25 cellular contexts compared by ENCODE assay signal in the genomic region with DNA sequence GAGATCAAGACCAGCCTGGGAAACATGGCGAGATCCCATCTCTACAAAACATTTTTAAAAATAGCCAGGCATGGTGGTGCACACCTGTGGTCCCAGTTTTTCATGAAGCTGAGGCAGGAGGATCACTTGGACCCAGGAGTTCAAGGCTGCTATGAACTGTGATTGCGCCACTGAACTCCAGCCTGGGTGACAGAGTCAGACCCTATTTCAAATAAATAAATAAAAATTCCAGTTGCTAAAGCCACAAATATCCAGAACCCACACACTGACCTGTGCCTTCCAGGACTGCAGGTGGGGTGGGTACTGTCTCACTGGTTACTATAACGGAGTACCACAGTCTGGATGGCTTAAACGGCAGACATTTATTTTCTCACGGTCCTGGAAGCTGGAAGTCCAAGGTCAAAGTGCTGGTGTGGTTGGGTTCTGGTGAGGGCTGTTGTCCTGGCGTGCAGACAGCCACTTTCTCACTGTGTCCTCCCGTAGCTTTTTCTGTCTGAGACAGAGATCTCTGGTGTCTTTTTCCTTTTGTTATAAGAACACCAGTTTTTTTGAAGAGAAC. TPM values are rescaled to one million over a fixed set of nuclear protein-coding genes. Genes with fewer than 3 reads are reported as not detected.
A peak's percentile ranks its signal among the peaks of the same experiment; 100 is the strongest.
DNase-seq lines count a peak whose midpoint lies in the region; ATAC-seq and TF ChIP-seq lines count a peak whose summit lies in the region.
"Had no signal": no experiment of that assay in that cellular context is flagged by ENCODE, and none has a peak within 500 bp of the region (broad histone marks: within the 10 kb centered on the region; RNA-seq: fewer than 3 reads in every experiment).

No MANE protein-coding gene starts in this region.

- H3K27ac Mint-ChIP-seq in nephron = peak overlapping the region; percentile 91 to 94 (median 94)
- H3K27ac Mint-ChIP-seq: neural progenitor cell had no signal

- no peaks in the 10 kb centered on the region for H3K27me3 ChIP-seq in Loucy (ENCODE audit: insufficient read depth, low read length, poor library complexity, severe bottlenecking)
- H3K27me3 ChIP-seq in esophagus muscularis mucosa = no peaks in the 10 kb centered on the region
- no peaks in the 10 kb centered on the region for H3K27me3 ChIP-seq in suprapubic skin
- H3K27me3 ChIP-seq: dorsolateral prefrontal cortex, neural progenitor cell had no signal

- no peaks in the 10 kb centered on the region for H3K9me2 ChIP-seq in Loucy (replicated peaks; ENCODE audit: low read depth, low read length)

- H3K27ac ChIP-seq in esophagus muscularis mucosa (replicated peaks in 1 of 4) (peak overlapping the region; percentile 59 to 78 (median 76)), suprapubic skin (peak overlapping the region; percentile 83)
- H3K27ac ChIP-seq: BLaER1 treated with 17β-estradiol and CSF1 and Interleukin-3, amounts not matched to agents 10 nM and 100 nM; neural progenitor cell; SK-N-MC had no signal

- no peak overlapping the region for H3K4me2 ChIP-seq in Loucy (ENCODE audit: low read depth, low read length, poor library complexity, severe bottlenecking)
- H3K4me2 ChIP-seq: neural progenitor cell had no signal

- peak overlapping the region; percentile 46 for H3K9ac ChIP-seq in Loucy (ENCODE audit: low read depth, low read length, poor library complexity, severe bottlenecking)
- H3K9ac ChIP-seq: neural progenitor cell had no signal

- H3K4me3 ChIP-seq in Loucy (ENCODE audit: low read length, poor library complexity, severe bottlenecking) = no peak overlapping the region
- no peak overlapping the region for H3K4me3 ChIP-seq in esophagus muscularis mucosa
- peak overlapping the region; percentile 29 for H3K4me3 ChIP-seq in suprapubic skin
- H3K4me3 ChIP-seq: BLaER1 treated with 17β-estradiol and CSF1 and Interleukin-3, amounts not matched to agents 10 nM and 100 nM; neural progenitor cell; prostate gland; SK-N-MC had no signal

- 90% methylated on average over 7 of the region's 7 CpGs for WGBS in esophagus muscularis mucosa
- 87% methylated on average over 7 of the region's 7 CpGs for WGBS in suprapubic skin

- no peak overlapping the region for H2AFZ ChIP-seq in Loucy (ENCODE audit: low read length)

- H3F3A ChIP-seq in Loucy (ENCODE audit: low read depth) = no peaks in the 10 kb centered on the region

- H3K27me3 Mint-ChIP-seq in nephron (ENCODE audit: low read depth) = peaks cover 1% of the 10 kb centered on the region

- H3K4me3 Mint-ChIP-seq in nephron = no peak overlapping the region
- H3K4me3 Mint-ChIP-seq: central memory CD8-positive, alpha-beta T cell; neural progenitor cell had no signal

- no peak for TF ChIP-seq CTCF in Loucy (conservative IDR thresholded peaks at IDR 0.05; ENCODE audit: low read length)
- TF ChIP-seq CTCF in esophagus muscularis mucosa (IDR thresholded peaks at IDR 0.05) = no peak
- TF ChIP-seq CTCF in nephron (IDR thresholded peaks at IDR 0.05; ENCODE audit: unreplicated experiment in 3 of 3) = no peak
- no peak for TF ChIP-seq CTCF in suprapubic skin (IDR thresholded peaks at IDR 0.05)

- ATAC-seq in HG03159 (IDR thresholded peaks at IDR 0.05; ENCODE audit: unreplicated experiment) = no peak
- ATAC-seq in HG03439 (IDR thresholded peaks at IDR 0.05; ENCODE audit: unreplicated experiment) = no peak

- TF ChIP-seq POLR2A in esophagus muscularis mucosa (IDR thresholded peaks at IDR 0.05; ENCODE audit: low read depth) (no peak), suprapubic skin (IDR thresholded peaks at IDR 0.05) (no peak)

- H3K36me3 Mint-ChIP-seq in nephron (ENCODE audit: low read depth) = no peaks in the 10 kb centered on the region
- H3K36me3 Mint-ChIP-seq: neural progenitor cell had no signal

- H3K4me1 ChIP-seq in Loucy (ENCODE audit: insufficient read depth, low read length, poor library complexity, severe bottlenecking) (peaks cover 27% of the 10 kb centered on the region), esophagus muscularis mucosa (peaks cover 22 to 55% (median 44%) of the 10 kb centered on the region in 4 donors), suprapubic skin (peaks cover 53% of the 10 kb centered on the region)
- H3K4me1 ChIP-seq: neural progenitor cell, prostate gland had no signal

- no peak for TF ChIP-seq EP300 in esophagus muscularis mucosa (IDR thresholded peaks at IDR 0.05)
- TF ChIP-seq EP300 in suprapubic skin (IDR thresholded peaks at IDR 0.05) = no peak

- H3K79me2 ChIP-seq in Loucy (ENCODE audit: insufficient read depth, low read length) = no peaks in the 10 kb centered on the region

- H3K36me3 ChIP-seq in Loucy (ENCODE audit: insufficient read depth, low read length) (no peaks in the 10 kb centered on the region), esophagus muscularis mucosa (no peaks in the 10 kb centered on the region), suprapubic skin (no peaks in the 10 kb centered on the region)
- H3K36me3 ChIP-seq: BLaER1 treated with 17β-estradiol and CSF1 and Interleukin-3, amounts not matched to agents 10 nM and 100 nM; neural progenitor cell; prostate gland had no signal

- H3K9me3 Mint-ChIP-seq in nephron = no peaks in the 10 kb centered on the region
- H3K9me3 Mint-ChIP-seq: central memory CD8-positive, alpha-beta T cell; neural progenitor cell had no signal

- H3K9me3 ChIP-seq in Loucy (ENCODE audit: insufficient read depth, low read depth, low read length) (no peaks in the 10 kb centered on the region), esophagus muscularis mucosa (no peaks in the 10 kb centered on the region), suprapubic skin (no peaks in the 10 kb centered on the region)
- H3K9me3 ChIP-seq: BLaER1 treated with 17β-estradiol and CSF1 and Interleukin-3, amounts not matched to agents 10 nM and 100 nM; prostate gland had no signal

- peaks cover 64% of the 10 kb centered on the region for H3K4me1 Mint-ChIP-seq in nephron

- intact Hi-C loops in esophagus muscularis mucosa (cut with DNase I) = no loop called here

- H4K20me1 ChIP-seq in Loucy (ENCODE audit: insufficient read depth, low read length, poor library complexity, severe bottlenecking) = no peaks in the 10 kb centered on the region
- H4K20me1 ChIP-seq: BLaER1 treated with 17β-estradiol and CSF1 and Interleukin-3, amounts not matched to agents 10 nM and 100 nM had no signal

- DNase-seq in esophagus muscularis mucosa (ENCODE audit: extremely low spot score) = no peak
- DNase-seq in suprapubic skin (ENCODE audit: low spot score in 2 of 2) = no peak
- DNase-seq in SHP77 (lab: John Stamatoyannopoulos, UW) = no peak
- no peak for DNase-seq in globus pallidus (ENCODE audit: low spot score)
- DNase-seq: activated CD4-positive, alpha-beta T cell treated with anti-CD3 and anti-CD28 coated beads for 48 hours; activated naive CD4-positive, alpha-beta T cell treated with anti-CD3 and anti-CD28 coated beads, Interleukin-2, amount 50 U/mL, for 16 hours; anterior cingulate cortex; COR-L47; dorsolateral prefrontal cortex; GF-D8; GOT3; Karpas-422; MV-4-11; NCI-H187 treated with DMSO at 0.1 percent for 48 hours; NCI-H69; T-helper 2 cell had no signal

RNA-seq across cellular contexts. Expression of gene ASB13, which starts 38.8 kb away (rescaled TPM):
- 10 to 100 TPM; 15.4 to 24.0 (median 17.4) TPM for total RNA-seq in esophagus muscularis mucosa
- 10 to 100 TPM; 11.6 to 18.6 (median 16.5) TPM for total RNA-seq in suprapubic skin

RNA-seq across cellular contexts. Expression of gene TASOR2, which starts 57.1 kb away (rescaled TPM):
- total RNA-seq in esophagus muscularis mucosa = 10 to 100 TPM; 56.9 to 66.3 (median 63.9) TPM
- 10 to 100 TPM; 49.8 to 78.3 (median 59.9) TPM for total RNA-seq in suprapubic skin
